Comparison of ENCODE assay signal across 22 cellular contexts in genomic region chr7:99433158-99433557, GRCh38.
"Had no signal": no experiment of that assay in that cellular context is flagged by ENCODE, and none has a peak within 500 bp of the region (broad histone marks: within the 10 kb centered on the region; RNA-seq: fewer than 3 reads in every experiment).

No MANE protein-coding gene starts in this region.

- H3K9ac ChIP-seq: KMS-11 had no signal

- ATAC-seq: Panc1, T-cell had no signal

- H3K36me3 Mint-ChIP-seq: activated naive CD4-positive, alpha-beta T cell treated with anti-CD3 and anti-CD28 coated beads, Interleukin-2, amount 50 U/mL, for 24 hours had no signal

- DNase-seq: activated CD4-positive, alpha-beta memory T cell treated with anti-CD3 and anti-CD28 coated beads for 36 hours; activated CD4-positive, alpha-beta T cell treated with anti-CD3 and anti-CD28 coated beads, Interleukin-2, amount 10 ng/mL, durations not matched to agents 7 days and 5 days; activated CD4-positive, CD25-positive, alpha-beta regulatory T cell; activated T-cell treated with anti-CD3 and anti-CD28 coated beads for 4 hours; NCI-H1092; NCI-H1417; NCI-H1930; NCI-H2171 treated with DMSO at 0.1 percent for 48 hours; NCI-H226; NCI-H526; NCI-H82; NK-92 treated with Interleukin-12 subunit alpha and Interleukin-12 subunit beta, amount 100 ng/mL, for 24 hours; OCI-M1; RPMI8226; T-cell; T-helper 2 cell; T1000 had no signal

- H3K4me2 ChIP-seq: KMS-11 had no signal

- H3K27ac Mint-ChIP-seq: activated CD4-positive, alpha-beta memory T cell treated with anti-CD3 and anti-CD28 coated beads for 36 hours; activated CD4-positive, alpha-beta T cell treated with anti-CD3 and anti-CD28 coated beads, Interleukin-2, amount 10 ng/mL, durations not matched to agents 7 days and 5 days; activated naive CD4-positive, alpha-beta T cell treated with anti-CD3 and anti-CD28 coated beads, Interleukin-2, amount 50 U/mL, for 24 hours; T-cell had no signal

- H3K9me3 Mint-ChIP-seq: activated CD4-positive, alpha-beta memory T cell treated with anti-CD3 and anti-CD28 coated beads for 36 hours; activated CD4-positive, alpha-beta T cell treated with anti-CD3 and anti-CD28 coated beads, Interleukin-2, amount 10 ng/mL, durations not matched to agents 7 days and 5 days; activated naive CD4-positive, alpha-beta T cell treated with anti-CD3 and anti-CD28 coated beads, Interleukin-2, amount 50 U/mL, for 24 hours; central memory CD8-positive, alpha-beta T cell; T-cell had no signal

- H3K4me1 Mint-ChIP-seq: activated naive CD4-positive, alpha-beta T cell treated with anti-CD3 and anti-CD28 coated beads, Interleukin-2, amount 50 U/mL, for 24 hours; central memory CD8-positive, alpha-beta T cell had no signal

- H3K27ac ChIP-seq: KMS-11, SK-N-MC had no signal

- H3K4me3 ChIP-seq: SK-N-MC had no signal

- H3K4me3 Mint-ChIP-seq: activated CD4-positive, alpha-beta memory T cell treated with anti-CD3 and anti-CD28 coated beads for 36 hours; activated CD4-positive, alpha-beta T cell treated with anti-CD3 and anti-CD28 coated beads, Interleukin-2, amount 10 ng/mL, durations not matched to agents 7 days and 5 days; activated naive CD4-positive, alpha-beta T cell treated with anti-CD3 and anti-CD28 coated beads, Interleukin-2, amount 50 U/mL, for 24 hours; central memory CD8-positive, alpha-beta T cell; T-cell had no signal

- H3K27me3 Mint-ChIP-seq: activated CD4-positive, alpha-beta memory T cell treated with anti-CD3 and anti-CD28 coated beads for 36 hours; activated CD4-positive, alpha-beta T cell treated with anti-CD3 and anti-CD28 coated beads, Interleukin-2, amount 10 ng/mL, durations not matched to agents 7 days and 5 days; activated naive CD4-positive, alpha-beta T cell treated with anti-CD3 and anti-CD28 coated beads, Interleukin-2, amount 50 U/mL, for 24 hours; central memory CD8-positive, alpha-beta T cell; T-cell had no signal
